Comparison of ENCODE assay signal across 20 cellular contexts in the genomic region with DNA sequence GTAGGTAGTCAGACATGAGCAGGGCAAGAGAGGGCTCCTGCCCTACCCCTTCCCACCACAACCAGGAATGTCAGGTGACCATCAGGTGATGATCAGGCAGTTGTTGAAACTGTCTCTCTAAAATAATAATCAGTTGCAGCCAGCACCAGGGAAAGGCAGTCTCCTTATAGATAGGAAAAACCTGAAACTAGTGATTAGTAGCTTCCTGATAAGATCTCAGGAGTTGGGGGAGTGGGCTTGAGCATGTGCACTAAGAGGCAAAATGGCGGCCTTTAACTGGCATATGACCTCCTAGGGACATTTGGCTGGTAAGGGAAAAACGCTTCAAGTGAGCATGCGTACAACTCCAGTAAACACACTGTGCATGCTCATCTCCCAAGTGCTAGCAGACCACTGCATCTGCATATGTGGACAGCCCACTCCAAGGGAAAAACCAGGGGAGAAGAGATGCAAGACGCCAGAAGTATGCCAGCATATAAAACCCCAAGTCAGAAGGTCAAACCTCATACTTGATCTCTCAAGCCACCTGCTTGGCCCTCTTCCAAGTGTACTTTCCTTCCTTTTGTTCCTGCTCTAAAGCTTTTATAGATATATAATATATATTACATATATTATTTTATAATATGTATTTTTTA.
"Had no signal": no experiment of that assay in that cellular context is flagged by ENCODE, and none has a peak within 500 bp of the region (broad histone marks: within the 10 kb centered on the region; RNA-seq: fewer than 3 reads in every experiment).

No MANE protein-coding gene starts in this region.

- ATAC-seq: naive thymus-derived CD4-positive, alpha-beta T cell; natural killer cell treated with Interleukin-12 subunit alpha and Interleukin-12 subunit beta and Interleukin-15 and Interleukin-18, amount 100 ng/mL, for 72 hours; right lobe of liver; stimulated activated naive CD8-positive, alpha-beta T cell treated with anti-CD3 and anti-CD28 coated beads, Interleukin-15, amount 100 ng/mL, for 72 hours had no signal

- H3K9me3 ChIP-seq: left ventricle myocardium inferior, ovary, right atrium auricular region, right lobe of liver, tibial nerve, vagina had no signal

- H3K4me3 ChIP-seq: hepatocyte, left ventricle myocardium inferior, lung, ovary, right atrium auricular region, right lobe of liver, skin epidermis, tibial nerve, vagina had no signal

- H3K27ac ChIP-seq: hepatocyte, left ventricle myocardium inferior, ovary, right atrium auricular region, right lobe of liver, skin epidermis, tibial nerve, vagina had no signal

- H3K4me2 ChIP-seq: hepatocyte had no signal

- DNase-seq: islet precursor cell; left ventricle myocardium inferior; mesendoderm; naive thymus-derived CD4-positive, alpha-beta T cell; ovary; right lobe of liver; stimulated activated CD4-positive, alpha-beta T cell treated with anti-CD3 and anti-CD28 coated beads, Interleukin-12 subunit alpha, Interleukin-12 subunit beta, amount 100 ng/mL, for 4 hours; stimulated activated CD4-positive, alpha-beta T cell treated with anti-CD3 and anti-CD28 coated beads, Interleukin-15, amount 100 ng/mL, for 24 hours; stimulated activated CD4-positive, alpha-beta T cell treated with anti-CD3 and anti-CD28 coated beads, Interleukin-2, amount 100 ng/mL, for 24 hours; stimulated activated CD4-positive, alpha-beta T cell treated with anti-CD3 and anti-CD28 coated beads, Interleukin-4, amount 100 ng/mL, for 1 hour; stimulated activated naive CD4-positive, alpha-beta T cell treated with Interleukin-2 at 50 U/mL for 16 hours; stimulated activated naive CD8-positive, alpha-beta T cell treated with anti-CD3 and anti-CD28 coated beads, Interleukin-15, amount 100 ng/mL, for 72 hours; substantia nigra had no signal

- H3K27me3 ChIP-seq: hepatocyte, ovary, right atrium auricular region, right lobe of liver, tibial nerve, vagina had no signal

- H3K79me2 ChIP-seq: hepatocyte had no signal

- H3K4me1 ChIP-seq: right atrium auricular region, right lobe of liver, tibial nerve, vagina had no signal

- H2AFZ ChIP-seq: hepatocyte had no signal

- H3K36me3 ChIP-seq: left ventricle myocardium inferior, ovary, right atrium auricular region, right lobe of liver, vagina had no signal
